Comparison of ENCODE assay signal across 1 cellular context in genomic region chr16:50024684-50025543, GRCh38.
TF ChIP-seq lines count a peak whose summit lies in the region.

TSS of gene CNEP1R1 (plus strand) at chr16:50025225. CDS start at chr16:50025316, 91 bp downstream.

TF ChIP-seq in K562, 482 proteins besides CTCF, POLR2A, EP300 and RAD21 (continued from another document and continues in another):
- TF ChIP-seq ZBTB5 (IDR thresholded peaks at IDR 0.05): no peak
- TF ChIP-seq, protein P1, sequence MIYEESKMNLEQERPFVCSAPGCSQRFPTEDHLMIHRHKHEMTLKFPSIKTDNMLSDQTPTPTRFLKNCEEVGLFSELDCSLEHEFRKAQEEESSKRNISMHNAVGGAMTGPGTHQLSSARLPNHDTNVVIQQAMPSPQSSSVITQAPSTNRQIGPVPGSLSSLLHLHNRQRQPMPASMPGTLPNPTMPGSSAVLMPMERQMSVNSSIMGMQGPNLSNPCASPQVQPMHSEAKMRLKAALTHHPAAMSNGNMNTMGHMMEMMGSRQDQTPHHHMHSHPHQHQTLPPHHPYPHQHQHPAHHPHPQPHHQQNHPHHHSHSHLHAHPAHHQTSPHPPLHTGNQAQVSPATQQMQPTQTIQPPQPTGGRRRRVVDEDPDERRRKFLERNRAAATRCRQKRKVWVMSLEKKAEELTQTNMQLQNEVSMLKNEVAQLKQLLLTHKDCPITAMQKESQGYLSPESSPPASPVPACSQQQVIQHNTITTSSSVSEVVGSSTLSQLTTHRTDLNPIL (CRISPR knock-in tag; IDR thresholded peaks at IDR 0.05): no peak
- no peak for TF ChIP-seq NUFIP1 (IDR thresholded peaks at IDR 0.05; ENCODE audit: partially characterized antibody)
- TF ChIP-seq ZNF551 (CRISPR knock-in tag; IDR thresholded peaks at IDR 0.05): no peak
- TF ChIP-seq ZNF146 (CRISPR knock-in tag; IDR thresholded peaks at IDR 0.05; ENCODE audit: unreplicated experiment): no peak
- no peak for TF ChIP-seq ZNF253 (CRISPR knock-in tag; conservative IDR thresholded peaks at IDR 0.05)
- TF ChIP-seq ZNF232 (CRISPR knock-in tag; IDR thresholded peaks at IDR 0.05): no peak
- no peak for TF ChIP-seq THRA (IDR thresholded peaks at IDR 0.05)
- TF ChIP-seq, protein P2, sequence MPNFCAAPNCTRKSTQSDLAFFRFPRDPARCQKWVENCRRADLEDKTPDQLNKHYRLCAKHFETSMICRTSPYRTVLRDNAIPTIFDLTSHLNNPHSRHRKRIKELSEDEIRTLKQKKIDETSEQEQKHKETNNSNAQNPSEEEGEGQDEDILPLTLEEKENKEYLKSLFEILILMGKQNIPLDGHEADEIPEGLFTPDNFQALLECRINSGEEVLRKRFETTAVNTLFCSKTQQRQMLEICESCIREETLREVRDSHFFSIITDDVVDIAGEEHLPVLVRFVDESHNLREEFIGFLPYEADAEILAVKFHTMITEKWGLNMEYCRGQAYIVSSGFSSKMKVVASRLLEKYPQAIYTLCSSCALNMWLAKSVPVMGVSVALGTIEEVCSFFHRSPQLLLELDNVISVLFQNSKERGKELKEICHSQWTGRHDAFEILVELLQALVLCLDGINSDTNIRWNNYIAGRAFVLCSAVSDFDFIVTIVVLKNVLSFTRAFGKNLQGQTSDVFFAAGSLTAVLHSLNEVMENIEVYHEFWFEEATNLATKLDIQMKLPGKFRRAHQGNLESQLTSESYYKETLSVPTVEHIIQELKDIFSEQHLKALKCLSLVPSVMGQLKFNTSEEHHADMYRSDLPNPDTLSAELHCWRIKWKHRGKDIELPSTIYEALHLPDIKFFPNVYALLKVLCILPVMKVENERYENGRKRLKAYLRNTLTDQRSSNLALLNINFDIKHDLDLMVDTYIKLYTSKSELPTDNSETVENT (CRISPR knock-in tag; IDR thresholded peaks at IDR 0.05): no peak; the same call in 1 of the 2 replicates
- no peak for TF ChIP-seq DDX20 (tag; IDR thresholded peaks at IDR 0.05; ENCODE audit: low read depth)
- no peak for TF ChIP-seq FOXK2 (conservative IDR thresholded peaks at IDR 0.05 in 1 of 2, IDR thresholded peaks at IDR 0.05 in 1 of 2; ENCODE audit: low read depth in 2 of 2)
- TF ChIP-seq ZKSCAN1 (IDR thresholded peaks at IDR 0.05; ENCODE audit: low read depth, low read length): no peak
- peak; percentile 45; the same call in 1 of the 2 replicates for TF ChIP-seq GMEB1 (CRISPR knock-in tag; IDR thresholded peaks at IDR 0.05)
- TF ChIP-seq RB1 (IDR thresholded peaks at IDR 0.05; ENCODE audit: low read depth): peak; percentile 85
- no peak for TF ChIP-seq CHCHD3 (CRISPR knock-in tag; IDR thresholded peaks at IDR 0.05)
- no peak for TF ChIP-seq DMBX1 (CRISPR knock-in tag; IDR thresholded peaks at IDR 0.05; ENCODE audit: borderline replicate concordance)
- no peak for TF ChIP-seq PPARD (CRISPR knock-in tag; IDR thresholded peaks at IDR 0.05)
- peak; percentile 97 for TF ChIP-seq SP1 (CRISPR knock-in tag; IDR thresholded peaks at IDR 0.05)
- no peak for TF ChIP-seq MCM2 (IDR thresholded peaks at IDR 0.05; ENCODE audit: low read depth)
- peak; percentile 82; the same call in 1 of the 2 replicates for TF ChIP-seq TARDBP (IDR thresholded peaks at IDR 0.05)
- no peak for TF ChIP-seq ZBTB11 (CRISPR knock-in tag; IDR thresholded peaks at IDR 0.05)
- no peak for TF ChIP-seq SRF (CRISPR knock-in tag; IDR thresholded peaks at IDR 0.05)
- TF ChIP-seq ZNF445 (CRISPR knock-in tag; IDR thresholded peaks at IDR 0.05; ENCODE audit: low read depth): no peak
- no peak for TF ChIP-seq ZNF699 (CRISPR knock-in tag; IDR thresholded peaks at IDR 0.05; ENCODE audit: insufficient replicate concordance)
- no peak for TF ChIP-seq SRSF3 (IDR thresholded peaks at IDR 0.05; ENCODE audit: insufficient read depth, low read length)
- TF ChIP-seq TAF15 (IDR thresholded peaks at IDR 0.05; ENCODE audit: low read depth, low read length): no peak
- TF ChIP-seq ARID1B (IDR thresholded peaks at IDR 0.05): peak; percentile 43
- no peak for TF ChIP-seq TGIF2 (CRISPR knock-in tag; IDR thresholded peaks at IDR 0.05)
- TF ChIP-seq ETV1 (tag; conservative IDR thresholded peaks at IDR 0.05; ENCODE audit: low read depth): no peak; the same call in 1 of the 2 replicates
- TF ChIP-seq, protein P3, sequence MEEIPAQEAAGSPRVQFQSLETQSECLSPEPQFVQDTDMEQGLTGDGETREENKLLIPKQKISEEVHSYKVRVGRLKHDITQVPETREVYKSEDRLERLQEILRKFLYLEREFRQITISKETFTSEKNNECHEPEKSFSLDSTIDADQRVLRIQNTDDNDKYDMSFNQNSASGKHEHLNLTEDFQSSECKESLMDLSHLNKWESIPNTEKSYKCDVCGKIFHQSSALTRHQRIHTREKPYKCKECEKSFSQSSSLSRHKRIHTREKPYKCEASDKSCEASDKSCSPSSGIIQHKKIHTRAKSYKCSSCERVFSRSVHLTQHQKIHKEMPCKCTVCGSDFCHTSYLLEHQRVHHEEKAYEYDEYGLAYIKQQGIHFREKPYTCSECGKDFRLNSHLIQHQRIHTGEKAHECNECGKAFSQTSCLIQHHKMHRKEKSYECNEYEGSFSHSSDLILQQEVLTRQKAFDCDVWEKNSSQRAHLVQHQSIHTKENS (CRISPR knock-in tag; IDR thresholded peaks at IDR 0.05): no peak
- TF ChIP-seq, protein P4, sequence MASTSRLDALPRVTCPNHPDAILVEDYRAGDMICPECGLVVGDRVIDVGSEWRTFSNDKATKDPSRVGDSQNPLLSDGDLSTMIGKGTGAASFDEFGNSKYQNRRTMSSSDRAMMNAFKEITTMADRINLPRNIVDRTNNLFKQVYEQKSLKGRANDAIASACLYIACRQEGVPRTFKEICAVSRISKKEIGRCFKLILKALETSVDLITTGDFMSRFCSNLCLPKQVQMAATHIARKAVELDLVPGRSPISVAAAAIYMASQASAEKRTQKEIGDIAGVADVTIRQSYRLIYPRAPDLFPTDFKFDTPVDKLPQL (IDR thresholded peaks at IDR 0.05; ENCODE audit: extremely low read depth, insufficient read length): no peak
- TF ChIP-seq CUX1 (CRISPR knock-in tag; IDR thresholded peaks at IDR 0.05): no peak
- TF ChIP-seq NELFE (IDR thresholded peaks at IDR 0.05; ENCODE audit: insufficient read depth, insufficient read length): no peak
- no peak for TF ChIP-seq RUNX1 (IDR thresholded peaks at IDR 0.05; ENCODE audit: low read depth)
- TF ChIP-seq, protein P5, sequence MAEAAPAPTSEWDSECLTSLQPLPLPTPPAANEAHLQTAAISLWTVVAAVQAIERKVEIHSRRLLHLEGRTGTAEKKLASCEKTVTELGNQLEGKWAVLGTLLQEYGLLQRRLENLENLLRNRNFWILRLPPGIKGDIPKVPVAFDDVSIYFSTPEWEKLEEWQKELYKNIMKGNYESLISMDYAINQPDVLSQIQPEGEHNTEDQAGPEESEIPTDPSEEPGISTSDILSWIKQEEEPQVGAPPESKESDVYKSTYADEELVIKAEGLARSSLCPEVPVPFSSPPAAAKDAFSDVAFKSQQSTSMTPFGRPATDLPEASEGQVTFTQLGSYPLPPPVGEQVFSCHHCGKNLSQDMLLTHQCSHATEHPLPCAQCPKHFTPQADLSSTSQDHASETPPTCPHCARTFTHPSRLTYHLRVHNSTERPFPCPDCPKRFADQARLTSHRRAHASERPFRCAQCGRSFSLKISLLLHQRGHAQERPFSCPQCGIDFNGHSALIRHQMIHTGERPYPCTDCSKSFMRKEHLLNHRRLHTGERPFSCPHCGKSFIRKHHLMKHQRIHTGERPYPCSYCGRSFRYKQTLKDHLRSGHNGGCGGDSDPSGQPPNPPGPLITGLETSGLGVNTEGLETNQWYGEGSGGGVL (CRISPR knock-in tag; IDR thresholded peaks at IDR 0.05): no peak
- TF ChIP-seq SMARCA4 (IDR thresholded peaks at IDR 0.05): no peak
- TF ChIP-seq ZKSCAN3 (CRISPR knock-in tag; IDR thresholded peaks at IDR 0.05): no peak
- TF ChIP-seq ZFP1 (CRISPR knock-in tag; IDR thresholded peaks at IDR 0.05): no peak
